ENCODE assay signal across 1 cellular context in the genomic region with DNA sequence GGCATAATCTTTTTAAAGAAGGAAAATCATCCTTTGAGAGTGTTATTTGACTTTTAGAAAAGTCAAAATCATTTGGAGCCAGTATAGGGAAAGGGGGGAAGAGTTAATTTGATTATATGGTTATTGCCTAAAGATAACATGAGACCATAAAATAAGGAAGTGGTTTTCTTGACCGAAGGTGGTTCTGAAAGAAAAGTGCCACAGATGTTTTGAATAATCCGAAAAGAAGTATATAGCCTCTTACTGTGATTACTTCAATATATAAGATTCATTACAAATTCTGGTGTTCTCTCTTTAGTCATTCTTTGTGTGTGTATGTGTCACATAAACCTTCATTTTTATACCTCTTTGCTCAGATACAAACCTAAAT.
TF ChIP-seq lines count a peak whose summit lies in the region.

No MANE protein-coding gene starts in this region.

TF ChIP-seq in GM12878, 131 proteins besides CTCF, POLR2A, EP300 and RAD21:
- TF ChIP-seq SIX5 (IDR thresholded peaks at IDR 0.05; ENCODE audit: low read depth, low read length, severe bottlenecking) (no peak), SPI1 (IDR thresholded peaks at IDR 0.05; ENCODE audit: borderline replicate concordance, insufficient read depth, low read depth, low read length) (peak; percentile 79; the same call in 1 of the 2 replicates)
